ENCODE assay signal across 14 cellular contexts in genomic region chr4:97367878-97368277, GRCh38.
DNase-seq lines count a peak whose midpoint lies in the region; ATAC-seq and TF ChIP-seq lines count a peak whose summit lies in the region.
"Had no signal": no experiment of that assay in that cellular context is flagged by ENCODE, and none has a peak within 500 bp of the region (broad histone marks: within the 10 kb centered on the region; RNA-seq: fewer than 3 reads in every experiment).

No MANE protein-coding gene starts in this region.

- ATAC-seq in GM19328 (IDR thresholded peaks at IDR 0.05; ENCODE audit: unreplicated experiment) (no peak), GM18873 (IDR thresholded peaks at IDR 0.05; ENCODE audit: low FRiP score, unreplicated experiment) (no peak)
- ATAC-seq: activated CD8-positive, alpha-beta T cell treated with anti-CD3 and anti-CD28 coated beads for 36 hours; GM23338 had no signal

- TF ChIP-seq CTCF in Caco-2 (IDR thresholded peaks at IDR 0.05; ENCODE audit: insufficient read depth in 1 of 2, low read depth in 1 of 2, low read length in 1 of 2, severe bottlenecking in 1 of 2, unreplicated experiment in 1 of 2), result no peak

- H3K36me3 ChIP-seq in Caco-2 (ENCODE audit: control insufficient read depth, insufficient read depth, low read length), result no peaks in the 10 kb centered on the region
- H3K36me3 ChIP-seq: uterus had no signal

- intact Hi-C loops in Caco-2 (cut with micrococcal nuclease; ENCODE audit: unreplicated experiment), result no loop called here

- DNase-seq in Caki2 (ENCODE audit: low read depth), result peak; percentile 50
- DNase-seq in NCI-H2029 (lab: John Stamatoyannopoulos, UW), result peak; percentile 86
- peak; percentile 3 for DNase-seq in amniotic epithelial cell (ENCODE audit: low read depth)
- peak; percentile 62 for DNase-seq in kidney glomerular epithelial cell (lab: John Stamatoyannopoulos, UW)
- no peak for DNase-seq in hypothalamus (lab: John Stamatoyannopoulos, UW)
- no peak for DNase-seq in Caco-2
- DNase-seq: activated CD8-positive, alpha-beta T cell treated with anti-CD3 and anti-CD28 coated beads for 36 hours; activated effector memory CD4-positive, alpha-beta T cell treated with anti-CD3 and anti-CD28 coated beads, Interleukin-2, amount 50 U/mL, for 16 hours; NCI-H524; posterior cingulate gyrus; uterus had no signal

- H3K4me1 Mint-ChIP-seq in Caco-2 (ENCODE audit: low read depth, unreplicated experiment), result no peaks in the 10 kb centered on the region

- POLR2A ChIA-PET in Caco-2 (lab: Charles Lee), result no interaction called here

- no peak overlapping the region for H3K4me3 ChIP-seq in Caco-2 (ENCODE audit: low read depth, low read length)
- H3K4me3 ChIP-seq: GM23338, uterus had no signal

- CTCF ChIA-PET in Caco-2 (lab: Charles Lee), result no interaction called here

- no peaks in the 10 kb centered on the region for H3K9me3 ChIP-seq in Caco-2
- H3K9me3 ChIP-seq: uterus had no signal

- no peaks in the 10 kb centered on the region for H3K4me1 ChIP-seq in Caco-2
- H3K4me1 ChIP-seq: uterus had no signal

- in situ Hi-C loops in Caki2 (cut with HindIII; ENCODE audit: low pct_unique_long_range_greater_than_20kb, low sequenced_read_pairs), result no loop called here

- no peaks in the 10 kb centered on the region for H3K36me3 Mint-ChIP-seq in Caco-2 (ENCODE audit: insufficient read depth, unreplicated experiment)

- BruUV-seq in Caco-2 (replicated peaks; lab: Mats Ljungman, UMichigan), result no TSS peak

- H3K27me3 ChIP-seq in Caco-2 (replicated peaks; ENCODE audit: control insufficient read depth, insufficient read depth, low read length), result no peaks in the 10 kb centered on the region
- H3K27me3 ChIP-seq: uterus had no signal

- H3K4me3 Mint-ChIP-seq in Caco-2 (ENCODE audit: unreplicated experiment), result no peak overlapping the region
- H3K4me3 Mint-ChIP-seq: activated CD8-positive, alpha-beta T cell treated with anti-CD3 and anti-CD28 coated beads for 36 hours; GM23338 had no signal

- no peaks in the 10 kb centered on the region for H3K27me3 Mint-ChIP-seq in Caco-2 (ENCODE audit: insufficient read depth, unreplicated experiment)
- H3K27me3 Mint-ChIP-seq: activated CD8-positive, alpha-beta T cell treated with anti-CD3 and anti-CD28 coated beads for 36 hours had no signal

- H3K27ac Mint-ChIP-seq in Caco-2 (ENCODE audit: unreplicated experiment), result no peak overlapping the region
- H3K27ac Mint-ChIP-seq: activated CD8-positive, alpha-beta T cell treated with anti-CD3 and anti-CD28 coated beads for 36 hours; GM23338 had no signal

- H3K9me3 Mint-ChIP-seq in Caco-2 (ENCODE audit: unreplicated experiment), result peaks cover 8% of the 10 kb centered on the region

Comparison
In these comparisons a context has a peak if more than half of its experiments do, and no peak if none do; other contexts are left out.
1. DNase-seq: peak in Caki2 (single experiment), NCI-H2029 (single experiment), amniotic epithelial cell (single experiment) and kidney glomerular epithelial cell (single experiment); none in hypothalamus (0 of 51) and Caco-2 (0 of 2).